Comparison of ENCODE assay signal across 22 cellular contexts in genomic region chr16:57089406-57089805, GRCh38.
A peak's percentile ranks its signal among the peaks of the same experiment; 100 is the strongest.
DNase-seq lines count a peak whose midpoint lies in the region; ATAC-seq and TF ChIP-seq lines count a peak whose summit lies in the region.
"Had no signal": no experiment of that assay in that cellular context is flagged by ENCODE, and none has a peak within 500 bp of the region (broad histone marks: within the 10 kb centered on the region; RNA-seq: fewer than 3 reads in every experiment).

No MANE protein-coding gene starts in this region.

- no peak for TF ChIP-seq CTCF in OCI-LY1 (IDR thresholded peaks at IDR 0.05; ENCODE audit: low read length)
- TF ChIP-seq CTCF in GM20000 (IDR thresholded peaks at IDR 0.05; ENCODE audit: extremely low read depth, missing control alignments): no peak

- peaks cover 0 to 14% (median 12%) of the 10 kb centered on the region in 11 experiments; a peak in 17 of 22 replicates for H4K20me1 ChIP-seq in BLaER1 treated with 17β-estradiol and CSF1 and Interleukin-3, amounts not matched to agents 10 nM and 100 nM
- H4K20me1 ChIP-seq in OCI-LY1 (ENCODE audit: insufficient read depth, low read length): no peaks in the 10 kb centered on the region

- peak; percentile 76 for DNase-seq in DMS53 treated with DMSO at 0.1 percent for 48 hours (lab: John Stamatoyannopoulos, UW; ENCODE audit: unreplicated experiment)
- peak; percentile 59 for DNase-seq in NCI-H2107 (lab: John Stamatoyannopoulos, UW)
- no peak for DNase-seq in GM20000 (ENCODE audit: low spot score)
- DNase-seq: activated CD4-positive, alpha-beta T cell treated with anti-CD3 and anti-CD28 coated beads for 4 hours; activated gamma-delta T cell treated with Interleukin-2 at 50 U/mL for 16 hours; activated naive CD8-positive, alpha-beta T cell treated with anti-CD3 and anti-CD28 coated beads, Interleukin-2, amount 50 U/mL, for 24 hours; activated T-cell treated with anti-CD3 and anti-CD28 coated beads, Interleukin-2, amount 50 U/mL, for 24 hours; central memory CD4-positive, alpha-beta T cell; dermis blood vessel endothelial cell; foreskin melanocyte; heart right ventricle; lower lobe of right lung; NCI-H226; RPMI8226; stimulated activated naive CD4-positive, alpha-beta T cell had no signal

- ATAC-seq in GM18520 (IDR thresholded peaks at IDR 0.05; ENCODE audit: unreplicated experiment) (no peak), GM18517 (IDR thresholded peaks at IDR 0.05; ENCODE audit: unreplicated experiment) (no peak), SK-N-SH treated with all-trans-retinoic acid at 6 μM for 48 hours (no peak)
- ATAC-seq: activated naive CD8-positive, alpha-beta T cell treated with anti-CD3 and anti-CD28 coated beads, Interleukin-2, amount 50 U/mL, for 24 hours; heart right ventricle; lower lobe of right lung; natural killer cell treated with Interleukin-12 subunit alpha and Interleukin-12 subunit beta and Interleukin-15 and Interleukin-18, amount 100 ng/mL, for 72 hours had no signal

- peak overlapping the region in 8 of 11 experiments; percentile 24 to 77 (median 48); a peak in 13 of 22 replicates for H3K4me2 ChIP-seq in BLaER1 treated with 17β-estradiol and CSF1 and Interleukin-3, amounts not matched to agents 10 nM and 100 nM
- peak overlapping the region; percentile 6; the same call in 1 of the 2 replicates for H3K4me2 ChIP-seq in OCI-LY1 (ENCODE audit: low read length)

- H3K9me3 ChIP-seq in BLaER1 treated with 17β-estradiol and CSF1 and Interleukin-3, amounts not matched to agents 10 nM and 100 nM (replicated peaks in 1 of 11): no peaks in the 10 kb centered on the region
- H3K9me3 ChIP-seq in OCI-LY1 (ENCODE audit: low read length): no peaks in the 10 kb centered on the region
- H3K9me3 ChIP-seq: esophagus muscularis mucosa, heart right ventricle, lower lobe of right lung had no signal

- H3K4me1 ChIP-seq in BLaER1 treated with 17β-estradiol and CSF1 and Interleukin-3, amounts not matched to agents 10 nM and 100 nM: peaks cover 27 to 65% (median 51%) of the 10 kb centered on the region in 10 experiments
- peaks cover 50% of the 10 kb centered on the region for H3K4me1 ChIP-seq in OCI-LY1 (ENCODE audit: insufficient read depth, low read length, severe bottlenecking)

- H3K27me3 ChIP-seq in BLaER1 treated with 17β-estradiol and CSF1 and Interleukin-3, amounts not matched to agents 10 nM and 100 nM: no peaks in the 10 kb centered on the region
- no peaks in the 10 kb centered on the region; the same call in 1 of the 2 replicates for H3K27me3 ChIP-seq in OCI-LY1 (ENCODE audit: insufficient read depth, low read length)
- H3K27me3 ChIP-seq: esophagus muscularis mucosa, heart right ventricle had no signal

- no peak overlapping the region for H3K27ac ChIP-seq in BLaER1 treated with 17β-estradiol and CSF1 and Interleukin-3, amounts not matched to agents 10 nM and 100 nM
- peak overlapping the region; percentile 83 for H3K27ac ChIP-seq in OCI-LY1 (ENCODE audit: low read depth, low read length, poor library complexity, severe bottlenecking)
- H3K27ac ChIP-seq: esophagus muscularis mucosa, lower lobe of right lung had no signal

- H3K9ac ChIP-seq in BLaER1 treated with 17β-estradiol and CSF1 and Interleukin-3, amounts not matched to agents 10 nM and 100 nM: peak overlapping the region in 1 of 11 experiments; percentile 16; a peak in 1 of 22 replicates
- H3K9ac ChIP-seq in OCI-LY1 (ENCODE audit: low read length): no peak overlapping the region

- peaks cover 0 to 3% (median 0%) of the 10 kb centered on the region in 11 experiments; a peak in 1 of 22 replicates for H3K36me3 ChIP-seq in BLaER1 treated with 17β-estradiol and CSF1 and Interleukin-3, amounts not matched to agents 10 nM and 100 nM
- no peaks in the 10 kb centered on the region; the same call in 1 of the 2 replicates for H3K36me3 ChIP-seq in OCI-LY1 (ENCODE audit: insufficient read depth, low read length)
- H3K36me3 ChIP-seq: esophagus muscularis mucosa, heart right ventricle, lower lobe of right lung had no signal

- H3K79me2 ChIP-seq in OCI-LY1 (ENCODE audit: insufficient read depth, low read length): no peaks in the 10 kb centered on the region

- no peaks in the 10 kb centered on the region for H3F3A ChIP-seq in OCI-LY1 (ENCODE audit: insufficient read depth, low read length)

- H2AFZ ChIP-seq in OCI-LY1 (ENCODE audit: low read length): no peak overlapping the region

- no peak overlapping the region for H3K4me3 ChIP-seq in BLaER1 treated with 17β-estradiol and CSF1 and Interleukin-3, amounts not matched to agents 10 nM and 100 nM
- H3K4me3 ChIP-seq in OCI-LY1 (ENCODE audit: low read depth, low read length, poor library complexity, severe bottlenecking): no peak overlapping the region
- H3K4me3 ChIP-seq: esophagus muscularis mucosa, heart right ventricle, lower lobe of right lung had no signal

- no peaks in the 10 kb centered on the region for H3K9me2 ChIP-seq in OCI-LY1 (ENCODE audit: low read depth, low read length)

TF ChIP-seq in SK-N-SH treated with all-trans-retinoic acid at 6 μM for 48 hours, 23 proteins besides CTCF, POLR2A, EP300 and RAD21:
- no peak for TF ChIP-seq ISL1 (CRISPR knock-in tag; IDR thresholded peaks at IDR 0.05)
